ENCODE assay signal across 11 cellular contexts in genomic region chr1:209086486-209087192, GRCh38.
DNase-seq lines count a peak whose midpoint lies in the region; ATAC-seq, FAIRE-seq and TF ChIP-seq lines count a peak whose summit lies in the region.
"Had no signal": no experiment of that assay in that cellular context is flagged by ENCODE, and none has a peak within 500 bp of the region (broad histone marks: within the 10 kb centered on the region; RNA-seq: fewer than 3 reads in every experiment).

No MANE protein-coding gene starts in this region.

- H3K27me3 ChIP-seq in BLaER1 = no peaks in the 10 kb centered on the region
- no peaks in the 10 kb centered on the region for H3K27me3 ChIP-seq in smooth muscle cell (ENCODE audit: low read depth)

- no peaks in the 10 kb centered on the region for H3K4me1 Mint-ChIP-seq in stimulated activated effector memory CD8-positive, alpha-beta T cell treated with anti-CD3 and anti-CD28 coated beads, Interleukin-12 subunit alpha, Interleukin-12 subunit beta, amount 100 ng/mL, for 72 hours
- H3K4me1 Mint-ChIP-seq: stimulated activated memory B cell treated with anti-CD40 and anti-IgM and Interleukin-4, amounts not matched to agents 10 μg/mL and 1 μg/mL and 100 μg/mL, for 72 hours had no signal

- H3K4me3 ChIP-seq in BLaER1 (no peak overlapping the region), smooth muscle cell (no peak overlapping the region)

- TF ChIP-seq CTCF in smooth muscle cell (IDR thresholded peaks at IDR 0.05; ENCODE audit: borderline replicate concordance, insufficient read depth, poor library complexity, severe bottlenecking) = no peak

- H3F3A ChIP-seq in smooth muscle cell (ENCODE audit: low read depth) = no peaks in the 10 kb centered on the region

- peak; percentile 98 for FAIRE-seq in GM19239 (lab: Jason Lieb, UNC)

- H3K36me3 ChIP-seq in BLaER1 (no peaks in the 10 kb centered on the region), smooth muscle cell (ENCODE audit: low read depth) (no peaks in the 10 kb centered on the region)

- H3K9me3 ChIP-seq in BLaER1 (no peaks in the 10 kb centered on the region), smooth muscle cell (replicated peaks; ENCODE audit: low read depth) (no peaks in the 10 kb centered on the region)

- no peak overlapping the region for H3K27ac Mint-ChIP-seq in stimulated activated effector memory CD8-positive, alpha-beta T cell treated with anti-CD3 and anti-CD28 coated beads, Interleukin-12 subunit alpha, Interleukin-12 subunit beta, amount 100 ng/mL, for 72 hours
- H3K27ac Mint-ChIP-seq: activated T-cell treated with anti-CD3 and anti-CD28 coated beads, Interleukin-2, amount 50 U/mL, for 24 hours; stimulated activated memory B cell treated with anti-CD40 and anti-IgM and Interleukin-4, amounts not matched to agents 10 μg/mL and 1 μg/mL and 100 μg/mL, for 72 hours; T-helper 1 cell treated with Interleukin-12 subunit alpha and Interleukin-12 subunit beta and Interleukin-4 antibody, amounts not matched to agents 30 μg/mL and 1 μg/mL, for 36 hours had no signal

- no peaks in the 10 kb centered on the region for H3K79me2 ChIP-seq in smooth muscle cell (ENCODE audit: low read depth)

- ATAC-seq in HG02759 (IDR thresholded peaks at IDR 0.05; ENCODE audit: unreplicated experiment) (peak; percentile 89), HG03558 (IDR thresholded peaks at IDR 0.05; ENCODE audit: extremely low read depth, unreplicated experiment) (peak; percentile 78)
- no peak for ATAC-seq in stimulated activated effector memory CD8-positive, alpha-beta T cell treated with anti-CD3 and anti-CD28 coated beads, Interleukin-12 subunit alpha, Interleukin-12 subunit beta, amount 100 ng/mL, for 72 hours
- ATAC-seq: stimulated activated memory B cell treated with anti-CD40 and anti-IgM and Interleukin-4, amounts not matched to agents 10 μg/mL and 1 μg/mL and 100 μg/mL, for 72 hours had no signal

- H3K36me3 Mint-ChIP-seq in stimulated activated effector memory CD8-positive, alpha-beta T cell treated with anti-CD3 and anti-CD28 coated beads, Interleukin-12 subunit alpha, Interleukin-12 subunit beta, amount 100 ng/mL, for 72 hours = no peaks in the 10 kb centered on the region
- H3K36me3 Mint-ChIP-seq: stimulated activated memory B cell treated with anti-CD40 and anti-IgM and Interleukin-4, amounts not matched to agents 10 μg/mL and 1 μg/mL and 100 μg/mL, for 72 hours had no signal

- peak; percentile 33 for DNase-seq in GM19239 (ENCODE audit: insufficient read length, low spot score)
- DNase-seq in NCI-H1105 (lab: John Stamatoyannopoulos, UW) = no peak
- DNase-seq in SHP77 treated with DMSO at 0.1 percent for 48 hours (lab: John Stamatoyannopoulos, UW) = no peak
- no peak for DNase-seq in smooth muscle cell (lab: John Stamatoyannopoulos, UW; ENCODE audit: unreplicated experiment)
- no peak for DNase-seq in stimulated activated effector memory CD8-positive, alpha-beta T cell treated with anti-CD3 and anti-CD28 coated beads, Interleukin-12 subunit alpha, Interleukin-12 subunit beta, amount 100 ng/mL, for 72 hours (ENCODE audit: low spot score in 2 of 2)
- DNase-seq: activated T-cell treated with anti-CD3 and anti-CD28 coated beads, Interleukin-2, amount 50 U/mL, for 24 hours had no signal

- 78% methylated on average over 6 of the region's 6 CpGs for whole genome bisulfite sequencing in smooth muscle cell (ENCODE audit: low lambda C conversion rate)

- H2AFZ ChIP-seq in smooth muscle cell (ENCODE audit: low read depth) = no peak overlapping the region

- no peaks in the 10 kb centered on the region for H4K20me1 ChIP-seq in BLaER1
- no peaks in the 10 kb centered on the region for H4K20me1 ChIP-seq in smooth muscle cell (ENCODE audit: low read depth)

- no peak overlapping the region for H3K27ac ChIP-seq in BLaER1
- no peak overlapping the region for H3K27ac ChIP-seq in smooth muscle cell (ENCODE audit: low read depth)

- peak overlapping the region; percentile 54 for H3K4me2 ChIP-seq in BLaER1
- H3K4me2 ChIP-seq in smooth muscle cell = no peak overlapping the region

- H3K4me1 ChIP-seq in BLaER1 (peaks cover 19% of the 10 kb centered on the region), smooth muscle cell (ENCODE audit: low read depth) (no peaks in the 10 kb centered on the region)

- H3K9ac ChIP-seq in BLaER1 (no peak overlapping the region), smooth muscle cell (ENCODE audit: low read depth) (no peak overlapping the region)

- peaks cover 3% of the 10 kb centered on the region for H3K9me3 Mint-ChIP-seq in stimulated activated effector memory CD8-positive, alpha-beta T cell treated with anti-CD3 and anti-CD28 coated beads, Interleukin-12 subunit alpha, Interleukin-12 subunit beta, amount 100 ng/mL, for 72 hours
- H3K9me3 Mint-ChIP-seq: activated T-cell treated with anti-CD3 and anti-CD28 coated beads, Interleukin-2, amount 50 U/mL, for 24 hours; T-helper 1 cell treated with Interleukin-12 subunit alpha and Interleukin-12 subunit beta and Interleukin-4 antibody, amounts not matched to agents 30 μg/mL and 1 μg/mL, for 36 hours had no signal

- no peak overlapping the region for H3K4me3 Mint-ChIP-seq in stimulated activated effector memory CD8-positive, alpha-beta T cell treated with anti-CD3 and anti-CD28 coated beads, Interleukin-12 subunit alpha, Interleukin-12 subunit beta, amount 100 ng/mL, for 72 hours
- H3K4me3 Mint-ChIP-seq: activated T-cell treated with anti-CD3 and anti-CD28 coated beads, Interleukin-2, amount 50 U/mL, for 24 hours; stimulated activated memory B cell treated with anti-CD40 and anti-IgM and Interleukin-4, amounts not matched to agents 10 μg/mL and 1 μg/mL and 100 μg/mL, for 72 hours; T-helper 1 cell treated with Interleukin-12 subunit alpha and Interleukin-12 subunit beta and Interleukin-4 antibody, amounts not matched to agents 30 μg/mL and 1 μg/mL, for 36 hours had no signal
